In the genomic region with DNA sequence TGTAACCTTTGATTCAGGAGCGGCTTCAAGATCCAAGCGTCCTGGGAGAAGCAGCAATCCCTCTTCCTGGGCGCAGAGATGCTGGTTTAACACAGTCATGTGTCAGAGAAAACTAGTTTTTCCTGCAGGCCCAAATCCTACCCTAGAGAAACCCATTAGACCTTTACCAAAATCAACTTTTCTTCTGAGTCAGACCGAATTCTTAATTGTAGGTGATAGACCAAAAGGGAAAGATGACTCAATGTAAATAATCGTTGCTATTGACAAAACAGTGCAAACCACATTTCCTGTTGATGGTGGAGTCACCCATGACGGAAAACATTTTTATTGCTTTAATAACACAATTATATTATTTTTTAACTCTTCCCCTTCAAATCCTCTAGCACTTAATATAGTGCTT, we compare ENCODE assay signal across 13 cellular contexts. TPM values are rescaled to one million over a fixed set of nuclear protein-coding genes. Genes with fewer than 3 reads are reported as not detected.
DNase-seq lines count a peak whose midpoint lies in the region; ATAC-seq, FAIRE-seq and TF ChIP-seq lines count a peak whose summit lies in the region.
"Had no signal": no experiment of that assay in that cellular context is flagged by ENCODE, and none has a peak within 500 bp of the region (broad histone marks: within the 10 kb centered on the region; RNA-seq: fewer than 3 reads in every experiment).

No MANE protein-coding gene starts in this region.

- ATAC-seq in activated CD8-positive, alpha-beta memory T cell treated with anti-CD3 and anti-CD28 coated beads, Interleukin-2, amount 10 ng/mL, durations not matched to agents 7 days and 5 days: peak; percentile 82
- peak; percentile 60 for ATAC-seq in HG02973 (IDR thresholded peaks at IDR 0.05; ENCODE audit: unreplicated experiment)
- ATAC-seq in stimulated activated naive CD8-positive, alpha-beta T cell treated with anti-CD3 and anti-CD28 coated beads, Interleukin-15, Interleukin-2, amounts not matched to agents 100 U/mL and 50 U/mL, for 24 hours: peak; percentile 32
- ATAC-seq: psoas muscle had no signal

- H3K4me1 ChIP-seq in SK-N-SH (ENCODE audit: control insufficient read depth in 1 of 2, insufficient read depth in 2 of 2, low read depth in 1 of 2, low read length in 1 of 2): no peaks in the 10 kb centered on the region
- no peaks in the 10 kb centered on the region for H3K4me1 ChIP-seq in left ventricle myocardium inferior
- H3K4me1 ChIP-seq: BLaER1, psoas muscle had no signal

- POLR2A ChIA-PET in SK-N-SH (lab: Yijun Ruan, JAX): no interaction called here

- no peak for FAIRE-seq in GM12892 (lab: Jason Lieb, UNC)

- TF ChIP-seq RAD21 in SK-N-SH (IDR thresholded peaks at IDR 0.05; ENCODE audit: low read length): no peak

- no peak for TF ChIP-seq EP300 in SK-N-SH (IDR thresholded peaks at IDR 0.05; ENCODE audit: borderline replicate concordance in 1 of 2, low read depth in 1 of 2, low read length in 1 of 2)

- H4K20me1 ChIP-seq in SK-N-SH (ENCODE audit: insufficient read depth): no peaks in the 10 kb centered on the region
- H4K20me1 ChIP-seq: BLaER1 had no signal

- H3K79me2 ChIP-seq in SK-N-SH (ENCODE audit: insufficient read depth): no peaks in the 10 kb centered on the region

- no peaks in the 10 kb centered on the region for H3K9me3 Mint-ChIP-seq in activated CD8-positive, alpha-beta memory T cell treated with anti-CD3 and anti-CD28 coated beads, Interleukin-2, amount 10 ng/mL, durations not matched to agents 7 days and 5 days (ENCODE audit: low read depth)
- H3K9me3 Mint-ChIP-seq in activated T-helper 1 cell treated with anti-CD3 and anti-CD28 coated beads, Interleukin-12 subunit alpha, Interleukin-12 subunit beta, Interleukin-2, Interleukin-4 antibody, amounts not matched to agents 30 ng/mL and 10 ng/mL and 1 ng/mL, durations not matched to agents 14 hours and 24 hours and 36 hours: peaks cover 9% of the 10 kb centered on the region

- H3K36me3 ChIP-seq in SK-N-SH (replicated peaks in 1 of 2; ENCODE audit: control insufficient read depth in 1 of 2, insufficient read depth in 2 of 2, low read length in 1 of 2) (no peaks in the 10 kb centered on the region), left ventricle myocardium inferior (no peaks in the 10 kb centered on the region)
- H3K36me3 ChIP-seq: BLaER1 had no signal

- H3K4me2 ChIP-seq in SK-N-SH: no peak overlapping the region
- H3K4me2 ChIP-seq: BLaER1, KMS-11 had no signal

- H3K4me3 Mint-ChIP-seq in activated CD8-positive, alpha-beta memory T cell treated with anti-CD3 and anti-CD28 coated beads, Interleukin-2, amount 10 ng/mL, durations not matched to agents 7 days and 5 days: no peak overlapping the region
- no peak overlapping the region for H3K4me3 Mint-ChIP-seq in activated T-helper 1 cell treated with anti-CD3 and anti-CD28 coated beads, Interleukin-12 subunit alpha, Interleukin-12 subunit beta, Interleukin-2, Interleukin-4 antibody, amounts not matched to agents 30 ng/mL and 10 ng/mL and 1 ng/mL, durations not matched to agents 14 hours and 24 hours and 36 hours
- H3K4me3 Mint-ChIP-seq: dendritic cell treated with granulocyte-macrophage colony-stimulating factor and Interleukin-4, amounts not matched to agents 40 ng/mL and 50 ng/mL, for 4 days had no signal

- CTCF ChIA-PET in activated CD8-positive, alpha-beta memory T cell treated with anti-CD3 and anti-CD28 coated beads, Interleukin-2, amount 10 ng/mL, durations not matched to agents 7 days and 5 days (lab: Charles Lee): no interaction called here
- CTCF ChIA-PET in SK-N-SH (lab: Yijun Ruan, JAX): no interaction called here

- H3K27me3 ChIP-seq in SK-N-SH (ENCODE audit: insufficient read depth) (no peaks in the 10 kb centered on the region), left ventricle myocardium inferior (ENCODE audit: low read depth) (no peaks in the 10 kb centered on the region)
- H3K27me3 ChIP-seq: BLaER1 had no signal

- no peak overlapping the region for H2AFZ ChIP-seq in SK-N-SH (ENCODE audit: low read depth)

- H3K36me3 Mint-ChIP-seq in activated CD8-positive, alpha-beta memory T cell treated with anti-CD3 and anti-CD28 coated beads, Interleukin-2, amount 10 ng/mL, durations not matched to agents 7 days and 5 days: no peaks in the 10 kb centered on the region
- no peaks in the 10 kb centered on the region for H3K36me3 Mint-ChIP-seq in activated T-helper 1 cell treated with anti-CD3 and anti-CD28 coated beads, Interleukin-12 subunit alpha, Interleukin-12 subunit beta, Interleukin-2, Interleukin-4 antibody, amounts not matched to agents 30 ng/mL and 10 ng/mL and 1 ng/mL, durations not matched to agents 14 hours and 24 hours and 36 hours (ENCODE audit: low read depth)

- H3K9me3 ChIP-seq in SK-N-SH (no peaks in the 10 kb centered on the region), left ventricle myocardium inferior (replicated peaks) (peaks cover 19% of the 10 kb centered on the region)
- H3K9me3 ChIP-seq: psoas muscle had no signal

- peaks cover 7% of the 10 kb centered on the region for H3F3A ChIP-seq in SK-N-SH (replicated peaks; ENCODE audit: insufficient read depth)

- H3K27ac ChIP-seq in SK-N-SH (ENCODE audit: low read depth in 2 of 2, low read length in 1 of 2) (peak overlapping the region in 1 of 2 experiments; percentile 58; a peak in 2 of 4 replicates), left ventricle myocardium inferior (replicated peaks) (no peak overlapping the region)
- H3K27ac ChIP-seq: BLaER1, KMS-11, psoas muscle had no signal

- no peaks in the 10 kb centered on the region for H3K9me2 ChIP-seq in SK-N-SH

- 63% methylated on average over 6 of the region's 6 CpGs for WGBS in SK-N-SH (ENCODE audit: low lambda C conversion rate)

- H3K27ac Mint-ChIP-seq in activated CD8-positive, alpha-beta memory T cell treated with anti-CD3 and anti-CD28 coated beads, Interleukin-2, amount 10 ng/mL, durations not matched to agents 7 days and 5 days: no peak overlapping the region
- H3K27ac Mint-ChIP-seq in activated T-helper 1 cell treated with anti-CD3 and anti-CD28 coated beads, Interleukin-12 subunit alpha, Interleukin-12 subunit beta, Interleukin-2, Interleukin-4 antibody, amounts not matched to agents 30 ng/mL and 10 ng/mL and 1 ng/mL, durations not matched to agents 14 hours and 24 hours and 36 hours: peak overlapping the region; percentile 62
- H3K27ac Mint-ChIP-seq: dendritic cell treated with granulocyte-macrophage colony-stimulating factor and Interleukin-4, amounts not matched to agents 40 ng/mL and 50 ng/mL, for 4 days had no signal

- peaks cover 19% of the 10 kb centered on the region for H3K4me1 Mint-ChIP-seq in activated CD8-positive, alpha-beta memory T cell treated with anti-CD3 and anti-CD28 coated beads, Interleukin-2, amount 10 ng/mL, durations not matched to agents 7 days and 5 days
- peaks cover 12% of the 10 kb centered on the region for H3K4me1 Mint-ChIP-seq in activated T-helper 1 cell treated with anti-CD3 and anti-CD28 coated beads, Interleukin-12 subunit alpha, Interleukin-12 subunit beta, Interleukin-2, Interleukin-4 antibody, amounts not matched to agents 30 ng/mL and 10 ng/mL and 1 ng/mL, durations not matched to agents 14 hours and 24 hours and 36 hours (ENCODE audit: low read depth)

- H3K27me3 Mint-ChIP-seq in activated CD8-positive, alpha-beta memory T cell treated with anti-CD3 and anti-CD28 coated beads, Interleukin-2, amount 10 ng/mL, durations not matched to agents 7 days and 5 days: peaks cover 10% of the 10 kb centered on the region
- peaks cover 4% of the 10 kb centered on the region for H3K27me3 Mint-ChIP-seq in activated T-helper 1 cell treated with anti-CD3 and anti-CD28 coated beads, Interleukin-12 subunit alpha, Interleukin-12 subunit beta, Interleukin-2, Interleukin-4 antibody, amounts not matched to agents 30 ng/mL and 10 ng/mL and 1 ng/mL, durations not matched to agents 14 hours and 24 hours and 36 hours (ENCODE audit: insufficient read depth)
- H3K27me3 Mint-ChIP-seq: dendritic cell treated with granulocyte-macrophage colony-stimulating factor and Interleukin-4, amounts not matched to agents 40 ng/mL and 50 ng/mL, for 4 days had no signal

- no peak for TF ChIP-seq POLR2A in GM12892 (IDR thresholded peaks at IDR 0.05; ENCODE audit: low read depth, low read length)

- no peak overlapping the region for H3K4me3 ChIP-seq in SK-N-SH (ENCODE audit: low read depth in 2 of 2, low read length in 1 of 2)
- H3K4me3 ChIP-seq in left ventricle myocardium inferior: no peak overlapping the region
- H3K4me3 ChIP-seq: BLaER1, psoas muscle had no signal

- TF ChIP-seq CTCF in SK-N-SH (IDR thresholded peaks at IDR 0.05) (no peak), left ventricle myocardium inferior (IDR thresholded peaks at IDR 0.05; ENCODE audit: borderline replicate concordance) (no peak)

- no peak for DNase-seq in activated CD8-positive, alpha-beta memory T cell treated with anti-CD3 and anti-CD28 coated beads, Interleukin-2, amount 10 ng/mL, durations not matched to agents 7 days and 5 days
- DNase-seq in activated CD8-positive, alpha-beta memory T cell treated with anti-CD3 and anti-CD28 coated beads, Interleukin-2, amount 50 U/mL, for 48 hours: no peak
- no peak for DNase-seq in activated T-helper 1 cell treated with anti-CD3 and anti-CD28 coated beads, Interleukin-12 subunit alpha, Interleukin-12 subunit beta, Interleukin-2, Interleukin-4 antibody, amounts not matched to agents 30 ng/mL and 10 ng/mL and 1 ng/mL, durations not matched to agents 14 hours and 24 hours and 36 hours (ENCODE audit: low spot score)
- DNase-seq in stimulated activated naive CD8-positive, alpha-beta T cell treated with anti-CD3 and anti-CD28 coated beads, Interleukin-15, Interleukin-2, amounts not matched to agents 100 U/mL and 50 U/mL, for 24 hours: no peak
- DNase-seq in GM12892 (ENCODE audit: insufficient read length) (no peak), SK-N-SH (no peak), left ventricle myocardium inferior (no peak)
- DNase-seq: OCI-M1, psoas muscle had no signal

- intact Hi-C loops in activated T-helper 1 cell treated with anti-CD3 and anti-CD28 coated beads, Interleukin-12 subunit alpha, Interleukin-12 subunit beta, Interleukin-2, Interleukin-4 antibody, amounts not matched to agents 30 ng/mL and 10 ng/mL and 1 ng/mL, durations not matched to agents 14 hours and 24 hours and 36 hours (cut with micrococcal nuclease): loop anchor here (1.0 kb wide), 1 partner anchor 11 kb away; no protein-coding TSS in a partner anchor
- intact Hi-C loops in left ventricle myocardium inferior (cut with micrococcal nuclease): no loop called here

- no peak overlapping the region for H3K9ac ChIP-seq in SK-N-SH
- H3K9ac ChIP-seq: BLaER1, KMS-11 had no signal

TF ChIP-seq in SK-N-SH, 30 proteins besides CTCF, POLR2A, EP300 and RAD21 (continues in another document):
- TF ChIP-seq ELF1 (IDR thresholded peaks at IDR 0.05): no peak

RNA-seq across cellular contexts. Expression of gene SLC1A1, which starts 40.1 kb away (rescaled TPM):
- under 1 TPM in 1 of 2 experiments, not detected in 1; 0.14 TPM for total RNA-seq in activated CD8-positive, alpha-beta memory T cell treated with anti-CD3 and anti-CD28 coated beads, Interleukin-2, amount 10 ng/mL, durations not matched to agents 7 days and 5 days
- total RNA-seq in activated T-helper 1 cell treated with anti-CD3 and anti-CD28 coated beads, Interleukin-12 subunit alpha, Interleukin-12 subunit beta, Interleukin-2, Interleukin-4 antibody, amounts not matched to agents 30 ng/mL and 10 ng/mL and 1 ng/mL, durations not matched to agents 14 hours and 24 hours and 36 hours: 0.05 TPM in 1 of 2 replicates, not detected in the other
- polyA plus RNA-seq in GM12892 (2012; ENCODE audit: missing spikeins): 14.4 TPM
- 0.23 and 0.34 TPM in 2 replicates for polyA plus RNA-seq in SK-N-SH (2012; rRNA removed)
- 0.19 and 0.28 TPM in 2 replicates for polyA plus RNA-seq in SK-N-SH (2012; cell fraction: cytosol; rRNA removed)
- 0.25 and 0.46 TPM in 2 replicates for polyA plus RNA-seq in SK-N-SH (2012; cell fraction: nucleus; rRNA removed)
- 3.1 TPM for total RNA-seq in left ventricle myocardium inferior

Comparison
In these comparisons a context has a peak if more than half of its experiments do, and no peak if none do; other contexts are left out.
1. ATAC-seq: peak in every context shown above with its lines; median percentile 82 in activated CD8-positive, alpha-beta memory T cell treated with anti-CD3 and anti-CD28 coated beads, Interleukin-2, amount 10 ng/mL, durations not matched to agents 7 days and 5 days; 60 in HG02973; 32 in stimulated activated naive CD8-positive, alpha-beta T cell treated with anti-CD3 and anti-CD28 coated beads, Interleukin-15, Interleukin-2, amounts not matched to agents 100 U/mL and 50 U/mL, for 24 hours.